Comparison of ENCODE assay signal across 17 cellular contexts in genomic region chr20:51484141-51484815, GRCh38. TPM values are rescaled to one million over a fixed set of nuclear protein-coding genes. Genes with fewer than 3 reads are reported as not detected.
DNase-seq lines count a peak whose midpoint lies in the region; ATAC-seq lines count a peak whose summit lies in the region.
"Had no signal": no experiment of that assay in that cellular context is flagged by ENCODE, and none has a peak within 500 bp of the region (broad histone marks: within the 10 kb centered on the region; RNA-seq: fewer than 3 reads in every experiment).

No MANE protein-coding gene starts in this region.

- WGBS in aorta, 2 donors = 85 to 86% methylated on average over 16 of the region's 16 CpGs

- H3K9me3 Mint-ChIP-seq in stimulated activated naive CD8-positive, alpha-beta T cell treated with anti-CD3 and anti-CD28 coated beads, Interleukin-15, Interleukin-2, amounts not matched to agents 100 ng/mL and 50 ng/mL, for 24 hours = no peaks in the 10 kb centered on the region
- no peaks in the 10 kb centered on the region for H3K9me3 Mint-ChIP-seq in activated CD4-positive, alpha-beta memory T cell treated with anti-CD3 and anti-CD28 coated beads, Interleukin-2, amount 10 ng/mL, durations not matched to agents 7 days and 5 days

- CTCF ChIA-PET in activated CD4-positive, alpha-beta memory T cell treated with anti-CD3 and anti-CD28 coated beads, Interleukin-2, amount 10 ng/mL, durations not matched to agents 7 days and 5 days (lab: Charles Lee) = no interaction called here

- peaks cover 67% of the 10 kb centered on the region for H3K36me3 Mint-ChIP-seq in stimulated activated naive CD8-positive, alpha-beta T cell treated with anti-CD3 and anti-CD28 coated beads, Interleukin-15, Interleukin-2, amounts not matched to agents 100 ng/mL and 50 ng/mL, for 24 hours (ENCODE audit: low read depth)
- H3K36me3 Mint-ChIP-seq in activated CD4-positive, alpha-beta memory T cell treated with anti-CD3 and anti-CD28 coated beads, Interleukin-2, amount 10 ng/mL, durations not matched to agents 7 days and 5 days (ENCODE audit: low read depth) = peaks cover 81% of the 10 kb centered on the region

- no peak overlapping the region for H3K27ac ChIP-seq in aorta (ENCODE audit: low read depth in 1 of 2, low read length in 2 of 2)
- H3K27ac ChIP-seq: KMS-11 had no signal

- intact Hi-C loops in aorta (cut with DNase I) = no loop called here

- POLR2A ChIA-PET in activated CD4-positive, alpha-beta memory T cell treated with anti-CD3 and anti-CD28 coated beads, Interleukin-2, amount 10 ng/mL, durations not matched to agents 7 days and 5 days (lab: Charles Lee) = no interaction called here

- no peaks in the 10 kb centered on the region for H3K9me3 ChIP-seq in aorta (ENCODE audit: control insufficient read depth, low read length)

- H3K4me3 Mint-ChIP-seq in stimulated activated naive CD8-positive, alpha-beta T cell treated with anti-CD3 and anti-CD28 coated beads, Interleukin-15, Interleukin-2, amounts not matched to agents 100 ng/mL and 50 ng/mL, for 24 hours = no peak overlapping the region
- H3K4me3 Mint-ChIP-seq in activated CD4-positive, alpha-beta memory T cell treated with anti-CD3 and anti-CD28 coated beads, Interleukin-2, amount 10 ng/mL, durations not matched to agents 7 days and 5 days = no peak overlapping the region

- no peak for ATAC-seq in stimulated activated naive CD8-positive, alpha-beta T cell treated with anti-CD3 and anti-CD28 coated beads, Interleukin-15, Interleukin-2, amounts not matched to agents 100 U/mL and 50 U/mL, for 24 hours
- ATAC-seq in aorta (ENCODE audit: low FRiP score) (peak; percentile 7), HG03108 (IDR thresholded peaks at IDR 0.05; ENCODE audit: unreplicated experiment) (no peak)
- ATAC-seq: SK-N-SH treated with all-trans-retinoic acid at 6 μM for 48 hours had no signal

- peaks cover 93% of the 10 kb centered on the region for H3K4me1 Mint-ChIP-seq in stimulated activated naive CD8-positive, alpha-beta T cell treated with anti-CD3 and anti-CD28 coated beads, Interleukin-15, Interleukin-2, amounts not matched to agents 100 ng/mL and 50 ng/mL, for 24 hours (ENCODE audit: low read depth)
- H3K4me1 Mint-ChIP-seq in activated CD4-positive, alpha-beta memory T cell treated with anti-CD3 and anti-CD28 coated beads, Interleukin-2, amount 10 ng/mL, durations not matched to agents 7 days and 5 days = peaks cover 81% of the 10 kb centered on the region

- no peaks in the 10 kb centered on the region for H3K27me3 Mint-ChIP-seq in stimulated activated naive CD8-positive, alpha-beta T cell treated with anti-CD3 and anti-CD28 coated beads, Interleukin-15, Interleukin-2, amounts not matched to agents 100 ng/mL and 50 ng/mL, for 24 hours
- no peaks in the 10 kb centered on the region for H3K27me3 Mint-ChIP-seq in activated CD4-positive, alpha-beta memory T cell treated with anti-CD3 and anti-CD28 coated beads, Interleukin-2, amount 10 ng/mL, durations not matched to agents 7 days and 5 days

- no peak for DNase-seq in stimulated activated naive CD8-positive, alpha-beta T cell treated with anti-CD3 and anti-CD28 coated beads, Interleukin-15, Interleukin-2, amounts not matched to agents 100 U/mL and 50 U/mL, for 24 hours
- DNase-seq in activated CD4-positive, alpha-beta memory T cell treated with anti-CD3 and anti-CD28 coated beads, Interleukin-2, amount 10 ng/mL, durations not matched to agents 7 days and 5 days = no peak
- DNase-seq in left kidney (ENCODE audit: low read depth, low spot score) (peak; percentile 19), aorta (no peak), HCEC 1CT (no peak)
- DNase-seq in stimulated activated CD4-positive, alpha-beta T cell treated with anti-CD3 and anti-CD28 coated beads, Interleukin-2, amount 100 ng/mL, for 48 hours = no peak
- DNase-seq: activated CD8-positive, alpha-beta memory T cell treated with anti-CD3 and anti-CD28 coated beads, Interleukin-2, amount 50 U/mL, for 48 hours; AML-193; DMS79 treated with DMSO at 0.1 percent for 48 hours; islet precursor cell; NCI-H146; NCI-H446 treated with DMSO at 0.1 percent for 48 hours; small intestine had no signal

- H3K4me3 ChIP-seq in aorta (ENCODE audit: low read length in 2 of 2) = no peak overlapping the region

- no peaks in the 10 kb centered on the region for H3K4me1 ChIP-seq in aorta (ENCODE audit: control insufficient read depth in 1 of 2, insufficient read depth in 2 of 2, low read length in 2 of 2)

- H3K36me3 ChIP-seq in aorta (ENCODE audit: control insufficient read depth in 1 of 2, insufficient read depth in 2 of 2, low read length in 1 of 2) = no peaks in the 10 kb centered on the region

- no peaks in the 10 kb centered on the region for H3K27me3 ChIP-seq in aorta (ENCODE audit: control insufficient read depth in 1 of 2, insufficient read depth in 2 of 2, low read length in 1 of 2)

- H3K27ac Mint-ChIP-seq in stimulated activated naive CD8-positive, alpha-beta T cell treated with anti-CD3 and anti-CD28 coated beads, Interleukin-15, Interleukin-2, amounts not matched to agents 100 ng/mL and 50 ng/mL, for 24 hours = peak overlapping the region; percentile 78
- H3K27ac Mint-ChIP-seq in activated CD4-positive, alpha-beta memory T cell treated with anti-CD3 and anti-CD28 coated beads, Interleukin-2, amount 10 ng/mL, durations not matched to agents 7 days and 5 days = peak overlapping the region; percentile 21

RNA-seq across cellular contexts. Expression of gene NFATC2, which starts 58.2 kb away (rescaled TPM):
- total RNA-seq in activated CD4-positive, alpha-beta memory T cell treated with anti-CD3 and anti-CD28 coated beads, Interleukin-2, amount 10 ng/mL, durations not matched to agents 7 days and 5 days = 10 to 100 TPM; 53.3 to 56.9 TPM
- 10 to 100 TPM; 11.7 to 13.0 TPM for total RNA-seq in aorta
- 1 to 10 TPM; 1.7 to 3.1 TPM for polyA plus RNA-seq in aorta
